8 cellular contexts compared by ENCODE assay signal in genomic region chr2:86439879-86440630, GRCh38. TPM values are rescaled to one million over a fixed set of nuclear protein-coding genes. Genes with fewer than 3 reads are reported as not detected.
DNase-seq lines count a peak whose midpoint lies in the region; ATAC-seq, FAIRE-seq and TF ChIP-seq lines count a peak whose summit lies in the region.

No MANE protein-coding gene starts in this region.

- ATAC-seq in HG02610 (IDR thresholded peaks at IDR 0.05; ENCODE audit: unreplicated experiment), result no peak

- TF ChIP-seq CTCF in DOHH2 (IDR thresholded peaks at IDR 0.05; ENCODE audit: low read depth, low read length, poor library complexity, severe bottlenecking), result no peak
- TF ChIP-seq CTCF in prostate gland (IDR thresholded peaks at IDR 0.05), result no peak

- H3F3A ChIP-seq in DOHH2 (ENCODE audit: control insufficient read depth, insufficient read depth), result peaks cover 11% of the 10 kb centered on the region

- H3K9ac ChIP-seq in endocrine pancreas (ENCODE audit: control insufficient read depth, insufficient read depth, low read length), result no peak overlapping the region

- H3K4me2 ChIP-seq in DOHH2 (ENCODE audit: low read length), result peak overlapping the region; percentile 83

- peaks cover 27% of the 10 kb centered on the region for H3K9me3 ChIP-seq in DOHH2 (ENCODE audit: control insufficient read depth, insufficient read depth, low read length)
- peaks cover 2% of the 10 kb centered on the region for H3K9me3 ChIP-seq in endocrine pancreas (ENCODE audit: control insufficient read depth, low read length)
- no peaks in the 10 kb centered on the region for H3K9me3 ChIP-seq in prostate gland

- peaks cover 33% of the 10 kb centered on the region for H3K79me2 ChIP-seq in DOHH2 (ENCODE audit: control insufficient read depth, low read length)

- peak overlapping the region; percentile 91 for H3K27ac ChIP-seq in DOHH2 (ENCODE audit: low read depth, low read length)
- peak overlapping the region; percentile 96 to 99 for H3K27ac ChIP-seq in prostate gland

- TF ChIP-seq POLR2A in prostate gland (IDR thresholded peaks at IDR 0.05), result no peak
- TF ChIP-seq POLR2A in GM12892 (IDR thresholded peaks at IDR 0.05; ENCODE audit: low read depth, low read length), result no peak

- H3K9me2 ChIP-seq in DOHH2 (replicated peaks; ENCODE audit: control insufficient read depth, low read length), result no peaks in the 10 kb centered on the region

- H4K20me1 ChIP-seq in DOHH2 (ENCODE audit: control insufficient read depth, insufficient read depth, low read depth, low read length), result peaks cover 12% of the 10 kb centered on the region

- intact Hi-C loops in prostate gland (cut with DNase I), result loop anchor here (5.0 to 10.0 kb wide), 2 partner anchors 155 to 218 kb away; no protein-coding TSS in a partner anchor

- H3K27me3 ChIP-seq in DOHH2 (ENCODE audit: control insufficient read depth, low read length) (no peaks in the 10 kb centered on the region), endocrine pancreas (ENCODE audit: control insufficient read depth, insufficient read depth, low read length) (no peaks in the 10 kb centered on the region), prostate gland (replicated peaks; ENCODE audit: insufficient read depth) (no peaks in the 10 kb centered on the region)

- H3K4me1 ChIP-seq in DOHH2 (ENCODE audit: control insufficient read depth, low read length) (peaks cover 25% of the 10 kb centered on the region), endocrine pancreas (ENCODE audit: control insufficient read depth, insufficient read depth, low read length) (peaks cover 14% of the 10 kb centered on the region), prostate gland (replicated peaks) (peaks cover 7% of the 10 kb centered on the region)

- FAIRE-seq in GM12892 (lab: Jason Lieb, UNC), result no peak

- H3K36me3 ChIP-seq in DOHH2 (ENCODE audit: control insufficient read depth, low read length) (peaks cover 35% of the 10 kb centered on the region), endocrine pancreas (ENCODE audit: control insufficient read depth, insufficient read depth, low read length) (no peaks in the 10 kb centered on the region), prostate gland (no peaks in the 10 kb centered on the region)

- DNase-seq in RKO (ENCODE audit: low spot score) (peak; percentile 9), prostate gland (ENCODE audit: low spot score) (no peak), GM12892 (ENCODE audit: insufficient read length) (no peak), NCI-H774 (lab: John Stamatoyannopoulos, UW) (no peak)
- DNase-seq in activated CD4-positive, alpha-beta T cell treated with anti-CD3 and anti-CD28 coated beads for 48 hours, result no peak

- WGBS in prostate gland, result 97% methylated on average over 3 of the region's 3 CpGs

- peak overlapping the region; percentile 97 for H3K4me3 ChIP-seq in DOHH2 (ENCODE audit: low read length)
- peak overlapping the region; percentile 39 for H3K4me3 ChIP-seq in endocrine pancreas (ENCODE audit: control insufficient read depth, insufficient read depth, low read length)
- H3K4me3 ChIP-seq in prostate gland, result no peak overlapping the region

RNA-seq across cellular contexts. Expression of gene KDM3A, which starts 1.1 kb away (rescaled TPM):
- total RNA-seq in prostate gland, result 10 to 100 TPM; 24.6 to 56.6 TPM
- polyA plus RNA-seq in GM12892 (2012; ENCODE audit: missing spikeins), result 54.8 TPM

Comparison
In these comparisons a context has a peak if more than half of its experiments do, and no peak if none do; other contexts are left out.
1. H3K4me3 ChIP-seq: peak in DOHH2 (single experiment) and endocrine pancreas (single experiment); none in prostate gland (0 of 2).